In the genomic region with DNA sequence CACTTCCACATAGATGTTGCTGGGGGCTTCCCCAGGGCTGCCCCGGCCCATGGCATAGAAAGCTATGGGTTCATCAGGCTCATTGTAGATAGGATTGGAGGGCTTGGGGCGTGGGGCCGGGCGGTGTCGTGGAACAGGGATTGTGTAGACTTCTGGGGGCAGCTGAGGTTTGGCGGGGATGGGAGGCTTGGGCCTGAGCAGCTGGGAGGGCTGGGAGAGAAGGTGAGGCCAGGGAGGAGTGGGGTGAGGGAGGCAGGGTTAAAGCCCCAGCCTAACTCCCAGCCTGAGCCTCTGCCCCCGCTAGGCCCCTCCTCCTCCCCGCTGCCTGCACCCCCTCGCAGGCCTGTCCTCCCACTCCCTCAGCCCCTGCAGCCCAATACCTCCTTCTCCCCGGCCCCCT, we compare ENCODE assay signal across 1 cellular context.
TF ChIP-seq lines count a peak whose summit lies in the region.

No MANE protein-coding gene starts in this region.

TF ChIP-seq in K562, 482 proteins besides CTCF, POLR2A, EP300 and RAD21:
- TF ChIP-seq, protein P1, sequence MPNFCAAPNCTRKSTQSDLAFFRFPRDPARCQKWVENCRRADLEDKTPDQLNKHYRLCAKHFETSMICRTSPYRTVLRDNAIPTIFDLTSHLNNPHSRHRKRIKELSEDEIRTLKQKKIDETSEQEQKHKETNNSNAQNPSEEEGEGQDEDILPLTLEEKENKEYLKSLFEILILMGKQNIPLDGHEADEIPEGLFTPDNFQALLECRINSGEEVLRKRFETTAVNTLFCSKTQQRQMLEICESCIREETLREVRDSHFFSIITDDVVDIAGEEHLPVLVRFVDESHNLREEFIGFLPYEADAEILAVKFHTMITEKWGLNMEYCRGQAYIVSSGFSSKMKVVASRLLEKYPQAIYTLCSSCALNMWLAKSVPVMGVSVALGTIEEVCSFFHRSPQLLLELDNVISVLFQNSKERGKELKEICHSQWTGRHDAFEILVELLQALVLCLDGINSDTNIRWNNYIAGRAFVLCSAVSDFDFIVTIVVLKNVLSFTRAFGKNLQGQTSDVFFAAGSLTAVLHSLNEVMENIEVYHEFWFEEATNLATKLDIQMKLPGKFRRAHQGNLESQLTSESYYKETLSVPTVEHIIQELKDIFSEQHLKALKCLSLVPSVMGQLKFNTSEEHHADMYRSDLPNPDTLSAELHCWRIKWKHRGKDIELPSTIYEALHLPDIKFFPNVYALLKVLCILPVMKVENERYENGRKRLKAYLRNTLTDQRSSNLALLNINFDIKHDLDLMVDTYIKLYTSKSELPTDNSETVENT (CRISPR knock-in tag; IDR thresholded peaks at IDR 0.05), result no peak
- no peak for TF ChIP-seq ZZZ3 (IDR thresholded peaks at IDR 0.05)
- TF ChIP-seq LARP7 (IDR thresholded peaks at IDR 0.05), result no peak
- no peak for TF ChIP-seq HMG20A (CRISPR knock-in tag; conservative IDR thresholded peaks at IDR 0.05)
- TF ChIP-seq RBM17 (IDR thresholded peaks at IDR 0.05; ENCODE audit: borderline replicate concordance, low read depth, low read length), result no peak
- TF ChIP-seq RBFOX2 (IDR thresholded peaks at IDR 0.05; ENCODE audit: low read depth, low read length), result 0 out of 2 replicates have a peak, but pooled peaks have one; percentile 31
- TF ChIP-seq FOXK2 (conservative IDR thresholded peaks at IDR 0.05 in 1 of 2, IDR thresholded peaks at IDR 0.05 in 1 of 2; ENCODE audit: low read depth in 2 of 2), result no peak
- no peak for TF ChIP-seq JUNB (CRISPR knock-in tag; conservative IDR thresholded peaks at IDR 0.05)
- TF ChIP-seq SRSF3 (IDR thresholded peaks at IDR 0.05; ENCODE audit: insufficient read depth, low read length), result no peak
- no peak for TF ChIP-seq KLF16 (IDR thresholded peaks at IDR 0.05)
- TF ChIP-seq, protein P2, sequence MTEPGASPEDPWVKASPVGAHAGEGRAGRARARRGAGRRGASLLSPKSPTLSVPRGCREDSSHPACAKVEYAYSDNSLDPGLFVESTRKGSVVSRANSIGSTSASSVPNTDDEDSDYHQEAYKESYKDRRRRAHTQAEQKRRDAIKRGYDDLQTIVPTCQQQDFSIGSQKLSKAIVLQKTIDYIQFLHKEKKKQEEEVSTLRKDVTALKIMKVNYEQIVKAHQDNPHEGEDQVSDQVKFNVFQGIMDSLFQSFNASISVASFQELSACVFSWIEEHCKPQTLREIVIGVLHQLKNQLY (CRISPR knock-in tag; conservative IDR thresholded peaks at IDR 0.05), result no peak
- no peak for TF ChIP-seq ZNF121 (CRISPR knock-in tag; conservative IDR thresholded peaks at IDR 0.05)
- no peak for TF ChIP-seq GTF2A2 (tag; IDR thresholded peaks at IDR 0.05)
- TF ChIP-seq ZNF263 (CRISPR knock-in tag; IDR thresholded peaks at IDR 0.05; ENCODE audit: borderline replicate concordance), result 0 out of 2 replicates have a peak, but pooled peaks have one; percentile 18
